11 cellular contexts compared by ENCODE assay signal in the genomic region with DNA sequence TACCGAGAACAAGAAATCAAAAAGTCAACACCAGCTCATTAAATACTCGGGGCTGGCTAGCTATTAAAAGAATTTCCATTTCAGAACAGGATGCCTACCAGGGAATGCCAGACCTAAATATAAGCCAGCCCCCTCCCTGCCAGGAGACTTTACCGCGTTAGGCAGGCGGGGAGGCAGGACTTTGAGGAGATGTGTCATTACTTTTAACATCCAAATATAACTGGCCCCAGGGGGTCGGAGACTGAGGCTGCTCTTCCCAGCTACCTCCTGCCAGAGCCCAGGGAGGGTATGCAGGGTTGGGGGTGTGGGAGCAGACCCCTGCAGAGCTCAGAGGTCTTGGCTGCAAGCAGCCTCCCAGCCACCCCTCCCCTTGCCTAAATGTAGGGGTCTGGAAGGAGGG.
"Had no signal": no experiment of that assay in that cellular context is flagged by ENCODE, and none has a peak within 500 bp of the region (broad histone marks: within the 10 kb centered on the region; RNA-seq: fewer than 3 reads in every experiment).

No MANE protein-coding gene starts in this region.

- H3K4me3 ChIP-seq: prostate gland had no signal

- H3K36me3 ChIP-seq: prostate gland, WERI-Rb-1 had no signal

- H3K27ac ChIP-seq: prostate gland, WERI-Rb-1 had no signal

- DNase-seq: activated CD4-positive, alpha-beta T cell treated with anti-CD3 and anti-CD28 coated beads for 4 hours; activated CD8-positive, alpha-beta memory T cell treated with anti-CD3 and anti-CD28 coated beads, Interleukin-2, amount 50 U/mL, for 4 hours; activated CD8-positive, alpha-beta T cell treated with anti-CD3 and anti-CD28 coated beads for 36 hours; foreskin melanocyte; mammary epithelial cell; occipital lobe; stimulated activated CD4-positive, alpha-beta T cell treated with anti-CD3 and anti-CD28 coated beads, Interleukin-4, amount 100 ng/mL, for 24 hours; T-helper 1 cell; WERI-Rb-1 had no signal

- H3K4me1 ChIP-seq: prostate gland had no signal

- H3K9me3 ChIP-seq: prostate gland had no signal

- ATAC-seq: activated CD8-positive, alpha-beta T cell treated with anti-CD3 and anti-CD28 coated beads for 36 hours; natural killer cell treated with Interleukin-12 subunit alpha and Interleukin-12 subunit beta and Interleukin-15 and Interleukin-18, amount 100 ng/mL, for 72 hours had no signal
